In the genomic region with DNA sequence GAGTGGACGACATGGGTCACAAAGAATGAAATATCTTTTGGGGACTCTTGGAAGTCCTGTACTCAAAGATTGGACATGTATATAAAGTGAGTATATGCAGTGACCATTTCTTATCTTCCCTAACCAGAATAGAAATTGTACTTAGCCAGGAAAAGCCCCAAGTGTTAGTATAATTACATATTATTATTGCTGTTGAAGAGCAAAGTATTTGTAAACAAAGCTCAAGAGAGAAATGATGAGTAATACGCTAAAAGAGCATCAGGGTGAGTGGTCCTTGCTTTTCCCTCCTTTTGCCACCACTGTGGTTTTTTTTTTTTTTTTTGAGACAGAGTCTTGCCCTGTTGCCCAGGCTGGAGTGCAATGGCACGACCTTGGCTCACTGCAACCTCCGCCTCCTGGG, we compare ENCODE assay signal across 20 cellular contexts. TPM values are rescaled to one million over a fixed set of nuclear protein-coding genes. Genes with fewer than 3 reads are reported as not detected.
"Had no signal": no experiment of that assay in that cellular context is flagged by ENCODE, and none has a peak within 500 bp of the region (broad histone marks: within the 10 kb centered on the region; RNA-seq: fewer than 3 reads in every experiment).

No MANE protein-coding gene starts in this region.

- H3K9ac ChIP-seq: SK-N-SH had no signal

- H3K9me3 ChIP-seq: SK-N-SH had no signal

- H3K4me2 ChIP-seq: SK-N-SH had no signal

- ATAC-seq: K562, Panc1, PC-3, T-cell had no signal

- DNase-seq: MM.1S; NCI-H1092 treated with DMSO at 0.1 percent for 48 hours; NCI-H1436; NCI-H187; NCI-H2029; NCI-H2081 treated with DMSO at 0.1 percent for 48 hours; NCI-H2171; NCI-H524; NCI-H526 treated with DMSO at 0.1 percent for 48 hours; NCI-H748 treated with DMSO at 0.1 percent for 48 hours; NK-92 treated with Interleukin-12 subunit alpha and Interleukin-12 subunit beta, amount 100 ng/mL, for 24 hours; PC-3; SHP77; SK-N-SH; SW 1271; T-cell had no signal

- H3K27ac ChIP-seq: RWPE1 had no signal

- H3K4me3 ChIP-seq: K562 had no signal

RNA-seq across cellular contexts. Expression of gene CGN, which starts 6.4 kb away (rescaled TPM):
- polyA plus RNA-seq: IgD-negative memory B cell had no signal
